ENCODE assay signal across 16 cellular contexts in genomic region chr13:100090861-100091260, GRCh38. TPM values are rescaled to one million over a fixed set of nuclear protein-coding genes. Genes with fewer than 3 reads are reported as not detected.
DNase-seq lines count a peak whose midpoint lies in the region; ATAC-seq, FAIRE-seq and TF ChIP-seq lines count a peak whose summit lies in the region.
"Had no signal": no experiment of that assay in that cellular context is flagged by ENCODE, and none has a peak within 500 bp of the region (broad histone marks: within the 10 kb centered on the region; RNA-seq: fewer than 3 reads in every experiment).

No MANE protein-coding gene starts in this region.

- H4K20me1 ChIP-seq in astrocyte (ENCODE audit: insufficient read depth, low read length): peaks cover 54% of the 10 kb centered on the region

- H3K4me1 Mint-ChIP-seq in natural killer cell (peaks cover 40% of the 10 kb centered on the region in 2 donors), astrocyte (ENCODE audit: low read depth, unreplicated experiment) (peaks cover 12% of the 10 kb centered on the region), Calu3 (ENCODE audit: low read depth, unreplicated experiment) (peaks cover 33% of the 10 kb centered on the region)
- H3K4me1 Mint-ChIP-seq in natural killer cell treated with Interleukin-12 subunit alpha and Interleukin-12 subunit beta and Interleukin-15 and Interleukin-18, amount 100 ng/mL, for 72 hours (ENCODE audit: low read depth in 2 of 2): peaks cover 30 to 39% of the 10 kb centered on the region in 2 donors

- H3K4me3 ChIP-seq in astrocyte (ENCODE audit: insufficient read depth, low read depth, low read length) (no peak overlapping the region), right lobe of liver (peak overlapping the region; percentile 99)

- H3K27me3 ChIP-seq in astrocyte (ENCODE audit: insufficient read depth, low read length) (no peaks in the 10 kb centered on the region), right lobe of liver (no peaks in the 10 kb centered on the region)
- H3K27me3 ChIP-seq: gastroesophageal sphincter had no signal

- BruUV-seq in Calu3 (replicated peaks; lab: Mats Ljungman, UMichigan): no TSS peak

- intact Hi-C loops in natural killer cell (cut with micrococcal nuclease) (no loop called here), right lobe of liver (cut with DNase I) (no loop called here), Calu3 (cut with micrococcal nuclease; ENCODE audit: unreplicated experiment) (no loop called here)

- no peaks in the 10 kb centered on the region for H3K9me3 Mint-ChIP-seq in natural killer cell
- H3K9me3 Mint-ChIP-seq in natural killer cell treated with Interleukin-12 subunit alpha and Interleukin-12 subunit beta and Interleukin-15 and Interleukin-18, amount 100 ng/mL, for 72 hours: no peaks in the 10 kb centered on the region
- peaks cover 3% of the 10 kb centered on the region for H3K9me3 Mint-ChIP-seq in astrocyte (ENCODE audit: unreplicated experiment)
- no peaks in the 10 kb centered on the region for H3K9me3 Mint-ChIP-seq in Calu3 (ENCODE audit: low read depth, unreplicated experiment)
- H3K9me3 Mint-ChIP-seq: activated naive CD4-positive, alpha-beta T cell treated with anti-CD3 and anti-CD28 coated beads for 36 hours; dendritic cell treated with granulocyte-macrophage colony-stimulating factor and Interleukin-4, amounts not matched to agents 40 ng/mL and 50 ng/mL, for 4 days; naive B cell had no signal

- H3K27me3 Mint-ChIP-seq in natural killer cell (ENCODE audit: low read depth in 2 of 2) (no peaks in the 10 kb centered on the region), astrocyte (ENCODE audit: low read depth, unreplicated experiment) (no peaks in the 10 kb centered on the region), Calu3 (ENCODE audit: unreplicated experiment) (no peaks in the 10 kb centered on the region)
- H3K27me3 Mint-ChIP-seq in natural killer cell treated with Interleukin-12 subunit alpha and Interleukin-12 subunit beta and Interleukin-15 and Interleukin-18, amount 100 ng/mL, for 72 hours: no peaks in the 10 kb centered on the region
- H3K27me3 Mint-ChIP-seq: naive B cell had no signal

- H2AFZ ChIP-seq in astrocyte (ENCODE audit: low read depth, low read length): no peak overlapping the region

- H3K36me3 Mint-ChIP-seq in natural killer cell (no peaks in the 10 kb centered on the region), astrocyte (ENCODE audit: low read depth, unreplicated experiment) (peaks cover 9% of the 10 kb centered on the region), Calu3 (ENCODE audit: insufficient read depth, unreplicated experiment) (peaks cover 13% of the 10 kb centered on the region)
- H3K36me3 Mint-ChIP-seq in natural killer cell treated with Interleukin-12 subunit alpha and Interleukin-12 subunit beta and Interleukin-15 and Interleukin-18, amount 100 ng/mL, for 72 hours: no peaks in the 10 kb centered on the region
- H3K36me3 Mint-ChIP-seq: naive B cell had no signal

- CTCF ChIA-PET in Calu3 (lab: Charles Lee): no interaction called here

- H3K27ac ChIP-seq in astrocyte (ENCODE audit: low read depth, low read length) (no peak overlapping the region), right lobe of liver (peak overlapping the region in 2 of 3 donors; percentile 11 to 97)
- H3K27ac ChIP-seq: epithelial cell of prostate, gastroesophageal sphincter had no signal

- TF ChIP-seq POLR2A in right lobe of liver (IDR thresholded peaks at IDR 0.05): no peak

- peaks cover 68% of the 10 kb centered on the region for H3K79me2 ChIP-seq in astrocyte (ENCODE audit: insufficient read depth, low read length)

- H3K27ac Mint-ChIP-seq in natural killer cell: peak overlapping the region in 1 of 2 donors; percentile 3
- no peak overlapping the region for H3K27ac Mint-ChIP-seq in natural killer cell treated with Interleukin-12 subunit alpha and Interleukin-12 subunit beta and Interleukin-15 and Interleukin-18, amount 100 ng/mL, for 72 hours
- H3K27ac Mint-ChIP-seq in astrocyte (ENCODE audit: unreplicated experiment): no peak overlapping the region
- H3K27ac Mint-ChIP-seq in Calu3 (ENCODE audit: unreplicated experiment): no peak overlapping the region
- H3K27ac Mint-ChIP-seq: activated naive CD4-positive, alpha-beta T cell treated with anti-CD3 and anti-CD28 coated beads for 36 hours; dendritic cell treated with granulocyte-macrophage colony-stimulating factor and Interleukin-4, amounts not matched to agents 40 ng/mL and 50 ng/mL, for 4 days had no signal

- H3K9ac ChIP-seq in astrocyte (ENCODE audit: low read length): no peak overlapping the region

- DNase-seq in natural killer cell (no peak), astrocyte (ENCODE audit: low read depth) (no peak), right lobe of liver (no peak), Calu3 (no peak), NCI-H2107 treated with DMSO at 0.1 percent for 48 hours (lab: John Stamatoyannopoulos, UW; ENCODE audit: unreplicated experiment) (no peak), mucosa of gallbladder (ENCODE audit: low spot score) (no peak)
- DNase-seq in natural killer cell treated with Interleukin-12 subunit alpha and Interleukin-12 subunit beta and Interleukin-15 and Interleukin-18, amount 100 ng/mL, for 72 hours (ENCODE audit: low spot score): no peak
- DNase-seq: activated CD4-positive, CD25-positive, alpha-beta regulatory T cell treated with anti-CD3 and anti-CD28 coated beads, Interleukin-2, amount 50 U/mL, for 72 hours; activated CD8-positive, alpha-beta memory T cell treated with anti-CD3 and anti-CD28 coated beads, Interleukin-2, amount 50 U/mL, for 4 hours; activated naive CD4-positive, alpha-beta T cell treated with anti-CD3 and anti-CD28 coated beads for 36 hours; naive B cell; SIG-M5 had no signal

- WGBS in right lobe of liver (ENCODE audit: insufficient coverage, low coverage, low lambda C conversion rate, missing lambda C conversion rate): 50% methylated on average over 1 of the region's 1 CpG

- H3K4me3 Mint-ChIP-seq in natural killer cell: peak overlapping the region; percentile 60
- no peak overlapping the region for H3K4me3 Mint-ChIP-seq in natural killer cell treated with Interleukin-12 subunit alpha and Interleukin-12 subunit beta and Interleukin-15 and Interleukin-18, amount 100 ng/mL, for 72 hours
- H3K4me3 Mint-ChIP-seq in astrocyte (ENCODE audit: unreplicated experiment): no peak overlapping the region
- no peak overlapping the region for H3K4me3 Mint-ChIP-seq in Calu3 (ENCODE audit: low read depth, unreplicated experiment)
- H3K4me3 Mint-ChIP-seq: dendritic cell treated with granulocyte-macrophage colony-stimulating factor and Interleukin-4, amounts not matched to agents 40 ng/mL and 50 ng/mL, for 4 days had no signal

- peaks cover 4% of the 10 kb centered on the region for H3K36me3 ChIP-seq in astrocyte (ENCODE audit: insufficient read depth, low read length)
- peaks cover 0 to 4% (median 0%) of the 10 kb centered on the region in 4 donors for H3K36me3 ChIP-seq in right lobe of liver
- H3K36me3 ChIP-seq: gastroesophageal sphincter had no signal

- H3K4me1 ChIP-seq in astrocyte (ENCODE audit: insufficient read depth, low read length) (peaks cover 17% of the 10 kb centered on the region), right lobe of liver (peaks cover 0 to 47% (median 16%) of the 10 kb centered on the region in 4 donors)

- FAIRE-seq in astrocyte (lab: Jason Lieb, UNC): no peak

- ATAC-seq in natural killer cell (no peak), right lobe of liver (no peak), HG03139 (IDR thresholded peaks at IDR 0.05; ENCODE audit: unreplicated experiment) (no peak)
- no peak for ATAC-seq in natural killer cell treated with Interleukin-12 subunit alpha and Interleukin-12 subunit beta and Interleukin-15 and Interleukin-18, amount 100 ng/mL, for 72 hours
- ATAC-seq: gastroesophageal sphincter had no signal

- TF ChIP-seq CTCF in natural killer cell (IDR thresholded peaks at IDR 0.05): no peak
- TF ChIP-seq CTCF in astrocyte (IDR thresholded peaks at IDR 0.05; ENCODE audit: insufficient read depth, low read depth, low read length): no peak
- TF ChIP-seq CTCF in right lobe of liver (IDR thresholded peaks at IDR 0.05): no peak
- TF ChIP-seq CTCF in Calu3 (IDR thresholded peaks at IDR 0.05; ENCODE audit: unreplicated experiment): no peak

- H3K4me2 ChIP-seq in astrocyte (ENCODE audit: low read length): peak overlapping the region; percentile 98

- H3K9me3 ChIP-seq in astrocyte (ENCODE audit: insufficient read depth, low read depth, low read length) (no peaks in the 10 kb centered on the region), right lobe of liver (no peaks in the 10 kb centered on the region)
- H3K9me3 ChIP-seq: gastroesophageal sphincter had no signal

RNA-seq across cellular contexts. Expression of gene PCCA, which starts 2.0 kb away (rescaled TPM):
- total RNA-seq in natural killer cell: 10 to 100 TPM; 25.5 to 28.5 (median 28.2) TPM
- total RNA-seq in natural killer cell treated with Interleukin-12 subunit alpha and Interleukin-12 subunit beta and Interleukin-15 and Interleukin-18, amount 100 ng/mL, for 72 hours: 10 to 100 TPM in 1 of 2 donors, 1 to 10 TPM in 1; 9.1 to 27.1 TPM
- 11.3 and 13.9 TPM in 2 replicates for total RNA-seq in astrocyte
- 100 to 1,000 TPM in 1 of 6 experiments, 10 to 100 TPM in 5; 58.2 to 161 (median 85.2) TPM for total RNA-seq in right lobe of liver
- total RNA-seq in Calu3 (2022): 8.7 and 8.9 TPM in 2 replicates
- total RNA-seq in mucosa of gallbladder: 44.9 TPM
